ENCODE assay signal across 12 cellular contexts in genomic region chr6:4466260-4466659, GRCh38.
DNase-seq lines count a peak whose midpoint lies in the region; ATAC-seq and TF ChIP-seq lines count a peak whose summit lies in the region.
"Had no signal": no experiment of that assay in that cellular context is flagged by ENCODE, and none has a peak within 500 bp of the region (broad histone marks: within the 10 kb centered on the region; RNA-seq: fewer than 3 reads in every experiment).

No MANE protein-coding gene starts in this region.

- intact Hi-C loops in testis (cut with DNase I; ENCODE audit: low total_unique reads), result no loop called here

- H3K4me3 ChIP-seq in fibroblast of lung (replicated peaks in 1 of 4; ENCODE audit: control extremely low read depth in 1 of 4, insufficient read depth in 1 of 4, low read depth in 3 of 4, low read length in 4 of 4), result no peak overlapping the region
- no peak overlapping the region for H3K4me3 ChIP-seq in testis

- no peaks in the 10 kb centered on the region for H3K9me3 ChIP-seq in fibroblast of lung (ENCODE audit: control insufficient read depth, insufficient read depth, low read depth, low read length)
- no peaks in the 10 kb centered on the region for H3K9me3 ChIP-seq in testis

- ATAC-seq in HG02981 (IDR thresholded peaks at IDR 0.05; ENCODE audit: unreplicated experiment), result no peak
- ATAC-seq: activated naive CD8-positive, alpha-beta T cell treated with anti-CD3 and anti-CD28 coated beads, Interleukin-2, amount 50 U/mL, for 24 hours; WTC11 had no signal

- no peak for TF ChIP-seq POLR2A in testis (IDR thresholded peaks at IDR 0.05)

- TF ChIP-seq CTCF in fibroblast of lung (conservative IDR thresholded peaks at IDR 0.05 in 1 of 2, IDR thresholded peaks at IDR 0.05 in 1 of 2; ENCODE audit: low read depth in 1 of 2, low read length in 2 of 2) (no peak), testis (IDR thresholded peaks at IDR 0.05) (no peak)

- no peaks in the 10 kb centered on the region for H3K79me2 ChIP-seq in fibroblast of lung (ENCODE audit: control insufficient read depth, insufficient read depth, low read length)

- H3K4me2 ChIP-seq in fibroblast of lung (ENCODE audit: extremely low read depth, insufficient read depth, low read length), result no peak overlapping the region

- H3K9ac ChIP-seq in fibroblast of lung (ENCODE audit: insufficient read depth, low read length), result no peak overlapping the region

- H3K27ac ChIP-seq in fibroblast of lung (ENCODE audit: insufficient read depth, low read length) (no peak overlapping the region), testis (no peak overlapping the region)
- H3K27ac ChIP-seq: C4-2B had no signal

- H3K27me3 ChIP-seq in fibroblast of lung (ENCODE audit: control insufficient read depth, insufficient read depth, low read length) (no peaks in the 10 kb centered on the region), testis (no peaks in the 10 kb centered on the region)

- peak; percentile 52 for DNase-seq in HT1080 (ENCODE audit: low read depth)
- peak; percentile 80 for DNase-seq in RPMI7951 (ENCODE audit: low read depth)
- DNase-seq in fibroblast of lung (ENCODE audit: low read depth in 2 of 2), result peak; percentile 53 to 60
- peak; percentile 44 for DNase-seq in pons (ENCODE audit: low spot score)
- no peak for DNase-seq in testis
- DNase-seq in activated gamma-delta T cell (lab: John Stamatoyannopoulos, UW), result no peak
- no peak for DNase-seq in NCI-H524 (lab: John Stamatoyannopoulos, UW)
- DNase-seq: activated naive CD8-positive, alpha-beta T cell treated with anti-CD3 and anti-CD28 coated beads, Interleukin-2, amount 50 U/mL, for 24 hours; GDM1 had no signal

- 71 to 76% methylated on average over 7 of the region's 7 CpGs for WGBS in testis, 2 donors

- no peaks in the 10 kb centered on the region for H3K36me3 ChIP-seq in fibroblast of lung (ENCODE audit: control insufficient read depth, insufficient read depth, low read length)
- H3K36me3 ChIP-seq in testis (ENCODE audit: low read depth, missing control alignments), result no peaks in the 10 kb centered on the region

- H2AFZ ChIP-seq in fibroblast of lung (ENCODE audit: low read length), result peak overlapping the region; percentile 6

- H3K4me1 ChIP-seq in fibroblast of lung (ENCODE audit: control insufficient read depth, extremely low read depth, insufficient read depth, low read length) (no peaks in the 10 kb centered on the region), testis (peaks cover 4% of the 10 kb centered on the region)

- H4K20me1 ChIP-seq in fibroblast of lung (ENCODE audit: control insufficient read depth, extremely low read depth, insufficient read depth, low read length), result no peaks in the 10 kb centered on the region

Comparison
In these comparisons a context has a peak if more than half of its experiments do, and no peak if none do; other contexts are left out.
1. DNase-seq: peak in HT1080 (single experiment), RPMI7951 (single experiment), fibroblast of lung (2 of 2) and pons (single experiment); none in testis (single experiment), activated gamma-delta T cell (single experiment) and NCI-H524 (0 of 2).